25 cellular contexts compared by ENCODE assay signal in genomic region chr2:80061881-80062280, GRCh38.
"Had no signal": no experiment of that assay in that cellular context is flagged by ENCODE, and none has a peak within 500 bp of the region (broad histone marks: within the 10 kb centered on the region; RNA-seq: fewer than 3 reads in every experiment).

No MANE protein-coding gene starts in this region.

- DNase-seq: cortex of kidney; effector memory CD4-positive, alpha-beta T cell; esophagus squamous epithelium; foreskin fibroblast; immature natural killer cell; kidney; left cardiac atrium; left ventricle myocardium inferior; lower lobe of right lung; mesenchymal stem cell; midbrain; occipital lobe; psoas muscle; retina; right lobe of liver; stimulated activated CD4-positive, alpha-beta T cell treated with anti-CD3 and anti-CD28 coated beads, Interleukin-4, amount 100 ng/mL, for 1 hour; stimulated activated CD8-positive, alpha-beta memory T cell treated with anti-CD3 and anti-CD28 coated beads, Interleukin-4, amount 100 ng/mL, for 48 hours; stimulated activated naive CD8-positive, alpha-beta T cell treated with anti-CD3 and anti-CD28 coated beads, Interleukin-15, Interleukin-2, amounts not matched to agents 100 U/mL and 50 U/mL, for 24 hours; tibial artery; upper lobe of left lung; uterus had no signal

- ATAC-seq: gastroesophageal sphincter; left cardiac atrium; lower lobe of right lung; natural killer cell treated with Interleukin-12 subunit alpha and Interleukin-12 subunit beta and Interleukin-15 and Interleukin-18, amount 100 ng/mL, for 72 hours; psoas muscle; right lobe of liver; stimulated activated effector memory CD8-positive, alpha-beta T cell treated with anti-CD3 and anti-CD28 coated beads, Interleukin-12 subunit alpha, Interleukin-12 subunit beta, amount 100 ng/mL, for 72 hours; stimulated activated naive CD8-positive, alpha-beta T cell treated with anti-CD3 and anti-CD28 coated beads, Interleukin-15, Interleukin-2, amounts not matched to agents 100 U/mL and 50 U/mL, for 24 hours had no signal

- H3K4me1 Mint-ChIP-seq: immature natural killer cell; stimulated activated effector memory CD8-positive, alpha-beta T cell treated with anti-CD3 and anti-CD28 coated beads, Interleukin-12 subunit alpha, Interleukin-12 subunit beta, amount 100 ng/mL, for 72 hours had no signal

- H3K27ac Mint-ChIP-seq: immature natural killer cell; natural killer cell treated with Interleukin-12 subunit alpha and Interleukin-12 subunit beta and Interleukin-15 and Interleukin-18, amount 100 ng/mL, for 72 hours; stimulated activated effector memory CD8-positive, alpha-beta T cell treated with anti-CD3 and anti-CD28 coated beads, Interleukin-12 subunit alpha, Interleukin-12 subunit beta, amount 100 ng/mL, for 72 hours had no signal

- H3K4me3 ChIP-seq: esophagus squamous epithelium, gastroesophageal sphincter, left ventricle myocardium inferior, lower lobe of right lung, psoas muscle, right lobe of liver, tibial artery, upper lobe of left lung, uterus had no signal

- H3K36me3 Mint-ChIP-seq: immature natural killer cell; natural killer cell treated with Interleukin-12 subunit alpha and Interleukin-12 subunit beta and Interleukin-15 and Interleukin-18, amount 100 ng/mL, for 72 hours; stimulated activated effector memory CD8-positive, alpha-beta T cell treated with anti-CD3 and anti-CD28 coated beads, Interleukin-12 subunit alpha, Interleukin-12 subunit beta, amount 100 ng/mL, for 72 hours had no signal

- H2AFZ ChIP-seq: parathyroid adenoma had no signal

- H3K4me3 Mint-ChIP-seq: immature natural killer cell; natural killer cell treated with Interleukin-12 subunit alpha and Interleukin-12 subunit beta and Interleukin-15 and Interleukin-18, amount 100 ng/mL, for 72 hours; stimulated activated effector memory CD8-positive, alpha-beta T cell treated with anti-CD3 and anti-CD28 coated beads, Interleukin-12 subunit alpha, Interleukin-12 subunit beta, amount 100 ng/mL, for 72 hours had no signal

- H3K4me1 ChIP-seq: esophagus squamous epithelium, gastroesophageal sphincter, left ventricle myocardium inferior, lower lobe of right lung, parathyroid adenoma, psoas muscle, right lobe of liver, tibial artery, upper lobe of left lung, uterus had no signal

- H3K9ac ChIP-seq: parathyroid adenoma had no signal

- H3K36me3 ChIP-seq: esophagus squamous epithelium, gastroesophageal sphincter, left ventricle myocardium inferior, lower lobe of right lung, right lobe of liver, tibial artery, upper lobe of left lung, uterus had no signal

- H3K9me3 ChIP-seq: esophagus squamous epithelium, gastroesophageal sphincter, left ventricle myocardium inferior, lower lobe of right lung, psoas muscle, right lobe of liver, tibial artery, upper lobe of left lung, uterus had no signal

- H3K27me3 ChIP-seq: esophagus squamous epithelium, gastroesophageal sphincter, right lobe of liver, tibial artery, upper lobe of left lung, uterus had no signal

- H3K27me3 Mint-ChIP-seq: natural killer cell treated with Interleukin-12 subunit alpha and Interleukin-12 subunit beta and Interleukin-15 and Interleukin-18, amount 100 ng/mL, for 72 hours had no signal

- H3K79me2 ChIP-seq: parathyroid adenoma had no signal

- H3K27ac ChIP-seq: esophagus squamous epithelium, gastroesophageal sphincter, left ventricle myocardium inferior, lower lobe of right lung, parathyroid adenoma, psoas muscle, right lobe of liver, tibial artery, upper lobe of left lung, uterus had no signal
